17 cellular contexts compared by ENCODE assay signal in genomic region chr4:89295415-89295927, GRCh38. TPM values are rescaled to one million over a fixed set of nuclear protein-coding genes. Genes with fewer than 3 reads are reported as not detected.
DNase-seq lines count a peak whose midpoint lies in the region; ATAC-seq, FAIRE-seq and TF ChIP-seq lines count a peak whose summit lies in the region.
"Had no signal": no experiment of that assay in that cellular context is flagged by ENCODE, and none has a peak within 500 bp of the region (broad histone marks: within the 10 kb centered on the region; RNA-seq: fewer than 3 reads in every experiment).

No MANE protein-coding gene starts in this region.

- peaks cover 58% of the 10 kb centered on the region for H3K36me3 Mint-ChIP-seq in activated CD4-positive, alpha-beta T cell treated with anti-CD3 and anti-CD28 coated beads, Interleukin-2, amount 10 ng/mL, durations not matched to agents 7 days and 5 days (ENCODE audit: low read depth)
- H3K36me3 Mint-ChIP-seq in activated naive CD8-positive, alpha-beta T cell treated with anti-CD3 and anti-CD28 coated beads for 36 hours = peaks cover 16% of the 10 kb centered on the region

- CTCF ChIA-PET in activated CD4-positive, alpha-beta T cell treated with anti-CD3 and anti-CD28 coated beads, Interleukin-2, amount 10 ng/mL, durations not matched to agents 7 days and 5 days (lab: Charles Lee) = interaction anchor here (0.7 to 2.9 kb wide), 6 partner anchors 9 to 40 kb away, joined by 3 to 15 read pairs (median 6); no protein-coding TSS in a partner anchor

- H3K27ac ChIP-seq in pancreas = peak overlapping the region in 3 of 4 donors; percentile 25 to 90 (median 86)
- H3K27ac ChIP-seq in WERI-Rb-1 = no peak overlapping the region
- H3K27ac ChIP-seq: epithelial cell of prostate had no signal

- H3K4me2 ChIP-seq in Loucy (ENCODE audit: low read depth, low read length, poor library complexity, severe bottlenecking) = peak overlapping the region; percentile 50

- peak overlapping the region; percentile 96 for H3K27ac Mint-ChIP-seq in activated CD4-positive, alpha-beta T cell treated with anti-CD3 and anti-CD28 coated beads, Interleukin-2, amount 10 ng/mL, durations not matched to agents 7 days and 5 days
- peak overlapping the region; percentile 97 for H3K27ac Mint-ChIP-seq in activated naive CD8-positive, alpha-beta T cell treated with anti-CD3 and anti-CD28 coated beads for 36 hours
- H3K27ac Mint-ChIP-seq: HFFc6 had no signal

- peaks cover 9% of the 10 kb centered on the region for H3K27me3 ChIP-seq in Loucy (ENCODE audit: insufficient read depth, low read length, poor library complexity, severe bottlenecking)
- H3K27me3 ChIP-seq in pancreas = no peaks in the 10 kb centered on the region
- no peaks in the 10 kb centered on the region for H3K27me3 ChIP-seq in WERI-Rb-1 (ENCODE audit: insufficient read depth, low read depth, severe bottlenecking)

- no peaks in the 10 kb centered on the region for H3K27me3 Mint-ChIP-seq in activated CD4-positive, alpha-beta T cell treated with anti-CD3 and anti-CD28 coated beads, Interleukin-2, amount 10 ng/mL, durations not matched to agents 7 days and 5 days
- no peaks in the 10 kb centered on the region for H3K27me3 Mint-ChIP-seq in activated naive CD8-positive, alpha-beta T cell treated with anti-CD3 and anti-CD28 coated beads for 36 hours

- H3K9me2 ChIP-seq in Loucy (replicated peaks; ENCODE audit: low read depth, low read length) = no peaks in the 10 kb centered on the region

- H3K79me2 ChIP-seq in Loucy (ENCODE audit: insufficient read depth, low read length) = no peaks in the 10 kb centered on the region

- no peak for TF ChIP-seq CTCF in Loucy (conservative IDR thresholded peaks at IDR 0.05; ENCODE audit: low read length)
- no peak for TF ChIP-seq CTCF in pancreas (IDR thresholded peaks at IDR 0.05)
- no peak for TF ChIP-seq CTCF in WERI-Rb-1 (IDR thresholded peaks at IDR 0.05; ENCODE audit: low read depth, low read length)

- H3K9me3 ChIP-seq in Loucy (ENCODE audit: insufficient read depth, low read depth, low read length) (no peaks in the 10 kb centered on the region), pancreas (no peaks in the 10 kb centered on the region), WERI-Rb-1 (ENCODE audit: severe bottlenecking) (no peaks in the 10 kb centered on the region)

- H3K4me3 ChIP-seq in Loucy (ENCODE audit: low read length, poor library complexity, severe bottlenecking) = peak overlapping the region; percentile 15
- H3K4me3 ChIP-seq in pancreas = no peak overlapping the region
- H3K4me3 ChIP-seq in WERI-Rb-1 (ENCODE audit: low read depth, low read length) = no peak overlapping the region

- no peak for FAIRE-seq in pancreas (lab: Jason Lieb, UNC)

- intact Hi-C loops in pancreas (cut with DNase I) = no loop called here

- POLR2A ChIA-PET in activated CD4-positive, alpha-beta T cell treated with anti-CD3 and anti-CD28 coated beads, Interleukin-2, amount 10 ng/mL, durations not matched to agents 7 days and 5 days (lab: Charles Lee) = interaction anchor here (1.6 kb wide), 1 partner anchor 10 kb away, joined by 7 read pairs; no protein-coding TSS in a partner anchor

- H3K36me3 ChIP-seq in Loucy (ENCODE audit: insufficient read depth, low read length) (no peaks in the 10 kb centered on the region), pancreas (no peaks in the 10 kb centered on the region), WERI-Rb-1 (peaks cover 3% of the 10 kb centered on the region)

- peaks cover 84% of the 10 kb centered on the region for H3K4me1 Mint-ChIP-seq in activated CD4-positive, alpha-beta T cell treated with anti-CD3 and anti-CD28 coated beads, Interleukin-2, amount 10 ng/mL, durations not matched to agents 7 days and 5 days
- peaks cover 73% of the 10 kb centered on the region for H3K4me1 Mint-ChIP-seq in activated naive CD8-positive, alpha-beta T cell treated with anti-CD3 and anti-CD28 coated beads for 36 hours

- no peaks in the 10 kb centered on the region for H4K20me1 ChIP-seq in Loucy (ENCODE audit: insufficient read depth, low read length, poor library complexity, severe bottlenecking)

- peaks cover 52% of the 10 kb centered on the region for H3K4me1 ChIP-seq in Loucy (ENCODE audit: insufficient read depth, low read length, poor library complexity, severe bottlenecking)
- peaks cover 47 to 64% (median 50%) of the 10 kb centered on the region in 3 donors for H3K4me1 ChIP-seq in pancreas

- 0 out of 2 replicates have a peak, but pooled peaks cover 6% of the 10 kb centered on the region for H3F3A ChIP-seq in Loucy (ENCODE audit: low read depth)

- DNase-seq in activated CD4-positive, alpha-beta T cell treated with anti-CD3 and anti-CD28 coated beads, Interleukin-2, amount 10 ng/mL, durations not matched to agents 7 days and 5 days = no peak
- DNase-seq in activated CD4-positive, alpha-beta T cell treated with anti-CD3 and anti-CD28 coated beads, Interleukin-2, amount 50 U/mL, for 48 hours = no peak
- DNase-seq in activated naive CD8-positive, alpha-beta T cell treated with anti-CD3 and anti-CD28 coated beads for 36 hours = no peak
- DNase-seq in pancreas = no peak
- DNase-seq in RPMI8226 = no peak
- DNase-seq in activated effector memory CD4-positive, alpha-beta T cell treated with anti-CD3 and anti-CD28 coated beads, Interleukin-2, amount 50 U/mL, for 16 hours = no peak
- no peak for DNase-seq in WERI-Rb-1
- DNase-seq: GDM1; HFFc6; midbrain; NCI-H1417; NK-92 treated with Interleukin-12 subunit alpha and Interleukin-12 subunit beta, amount 100 ng/mL, for 24 hours; SHP77 had no signal

- H3K4me3 Mint-ChIP-seq in activated CD4-positive, alpha-beta T cell treated with anti-CD3 and anti-CD28 coated beads, Interleukin-2, amount 10 ng/mL, durations not matched to agents 7 days and 5 days = peak overlapping the region; percentile 62
- H3K4me3 Mint-ChIP-seq in activated naive CD8-positive, alpha-beta T cell treated with anti-CD3 and anti-CD28 coated beads for 36 hours = peak overlapping the region; percentile 62
- H3K4me3 Mint-ChIP-seq: HFFc6 had no signal

- H2AFZ ChIP-seq in Loucy (ENCODE audit: low read length) = no peak overlapping the region

- H3K9me3 Mint-ChIP-seq in activated CD4-positive, alpha-beta T cell treated with anti-CD3 and anti-CD28 coated beads, Interleukin-2, amount 10 ng/mL, durations not matched to agents 7 days and 5 days = peaks cover 12% of the 10 kb centered on the region
- peaks cover 3% of the 10 kb centered on the region for H3K9me3 Mint-ChIP-seq in activated naive CD8-positive, alpha-beta T cell treated with anti-CD3 and anti-CD28 coated beads for 36 hours
- H3K9me3 Mint-ChIP-seq: HFFc6 had no signal

- no peak overlapping the region for H3K9ac ChIP-seq in Loucy (ENCODE audit: low read depth, low read length, poor library complexity, severe bottlenecking)

- whole genome bisulfite sequencing in pancreas, 2 donors = 76 to 78% methylated on average over 3 of the region's 3 CpGs

- no peak for ATAC-seq in pancreas

RNA-seq across cellular contexts. Expression of gene GPRIN3, which starts 12.1 kb away (rescaled TPM):
- 10 to 100 TPM; 51.1 to 57.4 TPM for total RNA-seq in activated CD4-positive, alpha-beta T cell treated with anti-CD3 and anti-CD28 coated beads, Interleukin-2, amount 10 ng/mL, durations not matched to agents 7 days and 5 days
- 1 to 10 TPM; 9.2 to 9.4 TPM for total RNA-seq in activated naive CD8-positive, alpha-beta T cell treated with anti-CD3 and anti-CD28 coated beads for 36 hours
- 1 to 10 TPM; 2.5 to 7.6 (median 3.5) TPM for total RNA-seq in pancreas
- 1 to 10 TPM in 1 of 2 donors, under 1 TPM in 1; 0.84 to 2.0 TPM for polyA plus RNA-seq in pancreas
- total RNA-seq: A673, osteocyte had no signal

Comparison
In these comparisons a context has a peak if more than half of its experiments do, and no peak if none do; other contexts are left out.
1. RNA of gene GPRIN3, which starts 12.1 kb away (total RNA-seq): 51.1 to 57.4 TPM in activated CD4-positive, alpha-beta T cell treated with anti-CD3 and anti-CD28 coated beads, Interleukin-2, amount 10 ng/mL, durations not matched to agents 7 days and 5 days; 9.2 to 9.4 TPM in activated naive CD8-positive, alpha-beta T cell treated with anti-CD3 and anti-CD28 coated beads for 36 hours and 2.5 to 7.6 TPM in pancreas; every median in the first group is over 4 times any median in the second.